ENCODE assay signal across 28 cellular contexts in genomic region chr10:129394739-129395298, GRCh38.
"Had no signal": no experiment of that assay in that cellular context is flagged by ENCODE, and none has a peak within 500 bp of the region (broad histone marks: within the 10 kb centered on the region; RNA-seq: fewer than 3 reads in every experiment).

No MANE protein-coding gene starts in this region.

- DNase-seq: activated B cell treated with CpG ODN at 0.5 μM for 24 hours; activated CD4-positive, alpha-beta memory T cell treated with anti-CD3 and anti-CD28 coated beads for 36 hours; activated CD4-positive, alpha-beta T cell treated with anti-CD3 and anti-CD28 coated beads for 4 hours; activated CD4-positive, alpha-beta T cell treated with anti-CD3 and anti-CD28 coated beads, Interleukin-2, amount 50 U/mL, for 1 hour; activated CD4-positive, CD25-positive, alpha-beta regulatory T cell treated with anti-CD3 and anti-CD28 coated beads, Interleukin-2, amount 50 U/mL, for 72 hours; activated CD8-positive, alpha-beta memory T cell treated with anti-CD3 and anti-CD28 coated beads, Interleukin-2, amount 50 U/mL, for 48 hours; activated effector memory CD4-positive, alpha-beta T cell treated with Interleukin-2 at 50 U/mL for 16 hours; activated naive CD4-positive, alpha-beta T cell treated with anti-CD3 and anti-CD28 coated beads, Interleukin-2, amount 10 ng/mL, durations not matched to agents 7 days and 5 days; activated naive CD8-positive, alpha-beta T cell treated with anti-CD3 and anti-CD28 coated beads, Interleukin-2, amount 50 U/mL, for 24 hours; activated T-cell treated with anti-CD3 and anti-CD28 coated beads, Interleukin-2, amount 50 U/mL, for 48 hours; anterior cingulate cortex; central memory CD4-positive, alpha-beta T cell; Kasumi-1; KG1; MM.1S; MV-4-11; NCI-H1092; NCI-H1436 treated with DMSO at 0.1 percent for 48 hours; NCI-H1694 treated with DMSO at 0.1 percent for 48 hours; NCI-H2029; NCI-H510A; PC-9; Right ventricle myocardium superior; SW 1271; T-helper 1 cell; T-helper 2 cell; T-helper 9 cell had no signal

- H3K27ac ChIP-seq: PC-9, VCaP had no signal

- H3K4me3 ChIP-seq: PC-9 had no signal

- ATAC-seq: activated naive CD8-positive, alpha-beta T cell treated with anti-CD3 and anti-CD28 coated beads, Interleukin-2, amount 50 U/mL, for 24 hours had no signal
